Comparison of ENCODE assay signal across 1 cellular context in the genomic region with DNA sequence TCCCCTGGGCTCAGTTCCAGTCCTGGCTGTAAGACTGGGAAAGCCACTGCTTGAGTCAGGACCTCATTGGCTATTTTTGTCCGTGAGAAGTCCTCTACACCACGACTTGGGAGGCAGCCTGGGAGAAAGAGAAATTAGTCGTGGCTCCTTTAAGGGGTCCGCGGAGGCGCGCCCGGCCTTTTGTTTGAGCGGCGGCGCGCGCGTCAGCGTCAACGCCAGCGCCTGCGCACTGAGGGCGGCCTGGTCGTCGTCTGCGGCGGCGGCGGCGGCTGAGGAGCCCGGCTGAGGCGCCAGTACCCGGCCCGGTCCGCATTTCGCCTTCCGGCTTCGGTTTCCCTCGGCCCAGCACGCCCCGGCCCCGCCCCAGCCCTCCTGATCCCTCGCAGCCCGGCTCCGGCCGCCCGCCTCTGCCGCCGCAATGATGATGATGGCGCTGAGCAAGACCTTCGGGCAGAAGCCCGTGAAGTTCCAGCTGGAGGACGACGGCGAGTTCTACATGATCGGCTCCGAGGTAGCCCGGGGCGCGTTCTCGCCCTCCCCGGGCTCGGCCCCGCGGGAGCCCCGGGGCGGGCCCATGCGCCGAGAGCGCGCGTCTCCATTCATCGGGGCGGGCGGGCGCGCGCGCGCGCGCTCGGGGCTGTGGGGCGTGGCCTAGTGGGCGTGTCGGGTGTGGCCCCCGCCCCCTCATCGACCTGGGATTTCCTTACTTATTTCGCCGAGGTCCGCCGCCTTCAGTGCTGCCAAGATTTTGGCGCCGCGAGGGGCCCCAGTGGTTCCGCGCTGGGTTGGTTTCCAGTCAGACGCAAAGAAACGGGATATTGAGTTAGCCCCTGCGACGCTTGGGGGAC.
A peak's percentile ranks its signal among the peaks of the same experiment; 100 is the strongest.
TF ChIP-seq lines count a peak whose summit lies in the region.

A gene (plus strand): TSS at position 215 of the 848 bp plus-strand sequence. CDS start 204 bp downstream, at position 419.

TF ChIP-seq in HepG2, 621 proteins besides CTCF, POLR2A, EP300 and RAD21 (continued from another document):
- TF ChIP-seq, protein P1, sequence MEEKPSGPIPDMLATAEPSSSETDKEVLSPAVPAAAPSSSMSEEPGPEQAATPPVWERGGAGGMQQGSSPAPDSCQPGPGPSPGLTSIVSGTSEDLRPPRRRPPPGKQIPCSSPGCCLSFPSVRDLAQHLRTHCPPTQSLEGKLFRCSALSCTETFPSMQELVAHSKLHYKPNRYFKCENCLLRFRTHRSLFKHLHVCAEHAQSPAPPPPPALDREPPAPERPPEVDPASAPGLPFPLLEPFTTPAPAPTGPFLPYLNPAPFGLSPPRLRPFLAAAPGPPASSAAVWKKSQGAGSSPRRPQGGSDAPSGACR (CRISPR knock-in tag; IDR thresholded peaks at IDR 0.05): no peak
- TF ChIP-seq, protein P2, sequence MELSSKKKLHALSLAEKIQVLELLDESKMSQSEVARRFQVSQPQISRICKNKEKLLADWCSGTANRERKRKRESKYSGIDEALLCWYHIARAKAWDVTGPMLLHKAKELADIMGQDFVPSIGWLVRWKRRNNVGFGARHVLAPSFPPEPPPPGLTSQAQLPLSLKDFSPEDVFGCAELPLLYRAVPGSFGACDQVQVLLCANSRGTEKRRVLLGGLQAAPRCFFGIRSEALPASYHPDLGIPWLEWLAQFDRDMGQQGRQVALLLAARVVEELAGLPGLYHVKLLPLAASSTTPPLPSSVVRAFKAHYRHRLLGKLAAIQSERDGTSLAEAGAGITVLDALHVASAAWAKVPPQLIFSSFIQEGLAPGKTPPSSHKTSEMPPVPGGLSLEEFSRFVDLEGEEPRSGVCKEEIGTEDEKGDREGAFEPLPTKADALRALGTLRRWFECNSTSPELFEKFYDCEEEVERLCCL (CRISPR knock-in tag; IDR thresholded peaks at IDR 0.05; ENCODE audit: borderline replicate concordance): no peak
- TF ChIP-seq KDM5B (CRISPR knock-in tag; IDR thresholded peaks at IDR 0.05; ENCODE audit: borderline replicate concordance): peak; percentile 95
- no peak for TF ChIP-seq GATA4 (IDR thresholded peaks at IDR 0.05; ENCODE audit: borderline replicate concordance, low read depth)
- TF ChIP-seq RARG (CRISPR knock-in tag; IDR thresholded peaks at IDR 0.05; ENCODE audit: low read depth): no peak
- TF ChIP-seq EHMT2 (IDR thresholded peaks at IDR 0.05; ENCODE audit: borderline replicate concordance, low read depth, low read length): no peak
- TF ChIP-seq, protein P3, sequence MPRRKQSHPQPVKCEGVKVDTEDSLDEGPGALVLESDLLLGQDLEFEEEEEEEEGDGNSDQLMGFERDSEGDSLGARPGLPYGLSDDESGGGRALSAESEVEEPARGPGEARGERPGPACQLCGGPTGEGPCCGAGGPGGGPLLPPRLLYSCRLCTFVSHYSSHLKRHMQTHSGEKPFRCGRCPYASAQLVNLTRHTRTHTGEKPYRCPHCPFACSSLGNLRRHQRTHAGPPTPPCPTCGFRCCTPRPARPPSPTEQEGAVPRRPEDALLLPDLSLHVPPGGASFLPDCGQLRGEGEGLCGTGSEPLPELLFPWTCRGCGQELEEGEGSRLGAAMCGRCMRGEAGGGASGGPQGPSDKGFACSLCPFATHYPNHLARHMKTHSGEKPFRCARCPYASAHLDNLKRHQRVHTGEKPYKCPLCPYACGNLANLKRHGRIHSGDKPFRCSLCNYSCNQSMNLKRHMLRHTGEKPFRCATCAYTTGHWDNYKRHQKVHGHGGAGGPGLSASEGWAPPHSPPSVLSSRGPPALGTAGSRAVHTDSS (CRISPR knock-in tag; conservative IDR thresholded peaks at IDR 0.05): no peak
- TF ChIP-seq ZC3H13 (CRISPR knock-in tag; IDR thresholded peaks at IDR 0.05): no peak
- TF ChIP-seq, protein P4, sequence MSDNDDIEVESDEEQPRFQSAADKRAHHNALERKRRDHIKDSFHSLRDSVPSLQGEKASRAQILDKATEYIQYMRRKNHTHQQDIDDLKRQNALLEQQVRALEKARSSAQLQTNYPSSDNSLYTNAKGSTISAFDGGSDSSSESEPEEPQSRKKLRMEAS (IDR thresholded peaks at IDR 0.05): peak; percentile 8; the same call in 1 of the 2 replicates
- no peak for TF ChIP-seq ZNF678 (CRISPR knock-in tag; IDR thresholded peaks at IDR 0.05)
- no peak; the same call in 1 of the 2 replicates for TF ChIP-seq ZNF792 (CRISPR knock-in tag; IDR thresholded peaks at IDR 0.05)
- TF ChIP-seq SSRP1 (CRISPR knock-in tag; IDR thresholded peaks at IDR 0.05): no peak
- TF ChIP-seq ZNF460 (CRISPR knock-in tag; IDR thresholded peaks at IDR 0.05; ENCODE audit: borderline replicate concordance): no peak
- no peak for TF ChIP-seq NFYC (CRISPR knock-in tag; IDR thresholded peaks at IDR 0.05)
- no peak for TF ChIP-seq ZNF839 (CRISPR knock-in tag; IDR thresholded peaks at IDR 0.05; ENCODE audit: borderline replicate concordance)
- TF ChIP-seq ZBTB3 (CRISPR knock-in tag; IDR thresholded peaks at IDR 0.05; ENCODE audit: borderline replicate concordance, low read depth): 0 out of 2 replicates have a peak, but pooled peaks have one; percentile 43
- no peak for TF ChIP-seq EED (CRISPR knock-in tag; IDR thresholded peaks at IDR 0.05)
- TF ChIP-seq ATAD3A (CRISPR knock-in tag; IDR thresholded peaks at IDR 0.05): no peak
- TF ChIP-seq, protein P5, sequence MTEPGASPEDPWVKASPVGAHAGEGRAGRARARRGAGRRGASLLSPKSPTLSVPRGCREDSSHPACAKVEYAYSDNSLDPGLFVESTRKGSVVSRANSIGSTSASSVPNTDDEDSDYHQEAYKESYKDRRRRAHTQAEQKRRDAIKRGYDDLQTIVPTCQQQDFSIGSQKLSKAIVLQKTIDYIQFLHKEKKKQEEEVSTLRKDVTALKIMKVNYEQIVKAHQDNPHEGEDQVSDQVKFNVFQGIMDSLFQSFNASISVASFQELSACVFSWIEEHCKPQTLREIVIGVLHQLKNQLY (CRISPR knock-in tag; IDR thresholded peaks at IDR 0.05): no peak
- no peak for TF ChIP-seq MTA3 (CRISPR knock-in tag; IDR thresholded peaks at IDR 0.05)
- no peak for TF ChIP-seq ARID2 (CRISPR knock-in tag; IDR thresholded peaks at IDR 0.05; ENCODE audit: borderline replicate concordance)
